In genomic region chr9:37486616-37487544, GRCh38 we compare ENCODE assay signal across 8 cellular contexts. TPM values are rescaled to one million over a fixed set of nuclear protein-coding genes. Genes with fewer than 3 reads are reported as not detected.
DNase-seq lines count a peak whose midpoint lies in the region; ATAC-seq and TF ChIP-seq lines count a peak whose summit lies in the region.

No MANE protein-coding gene starts in this region.

- H3K4me3 ChIP-seq in SJCRH30 (peak overlapping the region; percentile 76), endocrine pancreas (ENCODE audit: control insufficient read depth, insufficient read depth, low read length) (peak overlapping the region; percentile 49), mononuclear cell (ENCODE audit: low read length) (peak overlapping the region; percentile 66), vagina (peak overlapping the region; percentile 67 to 79)

- no peak for ATAC-seq in GM18520 (IDR thresholded peaks at IDR 0.05; ENCODE audit: unreplicated experiment)

- TF ChIP-seq POLR2A in vagina (IDR thresholded peaks at IDR 0.05) = no peak

- peak overlapping the region; percentile 82 for H3K9ac ChIP-seq in endocrine pancreas (ENCODE audit: control insufficient read depth, insufficient read depth, low read length)

- H3K27ac ChIP-seq in SJCRH30 (peak overlapping the region; percentile 50), vagina (peak overlapping the region; percentile 84)

- TF ChIP-seq CTCF in vagina (IDR thresholded peaks at IDR 0.05) = no peak

- intact Hi-C loops in vagina (cut with DNase I) = no loop called here

- H3K9me3 ChIP-seq in SJCRH30 (replicated peaks) = no peaks in the 10 kb centered on the region
- H3K9me3 ChIP-seq in endocrine pancreas (ENCODE audit: control insufficient read depth, low read length) = no peaks in the 10 kb centered on the region
- no peaks in the 10 kb centered on the region for H3K9me3 ChIP-seq in mononuclear cell (ENCODE audit: low read depth, low read length)
- no peaks in the 10 kb centered on the region for H3K9me3 ChIP-seq in vagina

- no peaks in the 10 kb centered on the region for H3K27me3 ChIP-seq in SJCRH30
- H3K27me3 ChIP-seq in endocrine pancreas (ENCODE audit: control insufficient read depth, insufficient read depth, low read length) = no peaks in the 10 kb centered on the region
- H3K27me3 ChIP-seq in mononuclear cell (ENCODE audit: insufficient read depth, low read length) = peaks cover under 1% of the 10 kb centered on the region
- no peaks in the 10 kb centered on the region for H3K27me3 ChIP-seq in vagina

- H3K36me3 ChIP-seq in SJCRH30 (peaks cover 14% of the 10 kb centered on the region), endocrine pancreas (ENCODE audit: control insufficient read depth, insufficient read depth, low read length) (no peaks in the 10 kb centered on the region), vagina (peaks cover 0 to 31% of the 10 kb centered on the region in 2 donors)

- H3K4me1 ChIP-seq in SJCRH30 (peaks cover 10% of the 10 kb centered on the region), endocrine pancreas (ENCODE audit: control insufficient read depth, insufficient read depth, low read length) (no peaks in the 10 kb centered on the region), mononuclear cell (ENCODE audit: insufficient read depth, low read length) (peaks cover 22% of the 10 kb centered on the region), vagina (peaks cover 26% of the 10 kb centered on the region)

- DNase-seq in NCI-H748 (lab: John Stamatoyannopoulos, UW; ENCODE audit: unreplicated experiment) (peak; percentile 35), NCI-H748 treated with DMSO at 0.1 percent for 48 hours (lab: John Stamatoyannopoulos, UW) (no peak), SJCRH30 (peak; percentile 29 to 48), vagina (ENCODE audit: extremely low spot score in 2 of 2) (peak in 1 of 2 donors; percentile 92), middle frontal gyrus (ENCODE audit: extremely low spot score, low spot score) (no peak)

RNA-seq across cellular contexts. Expression of gene POLR1E, which starts 1.1 kb away (rescaled TPM):
- 40.6 and 41.9 TPM in 2 replicates for total RNA-seq in SJCRH30 (2014; rRNA removed; shearing (Covaris generic))
- total RNA-seq in mononuclear cell = 28.9 TPM
- total RNA-seq in vagina = 12.3 TPM

RNA-seq across cellular contexts. Expression of gene ZBTB5, which starts 21.6 kb away (rescaled TPM):
- 25.5 and 26.1 TPM in 2 replicates for total RNA-seq in SJCRH30 (2014; rRNA removed; shearing (Covaris generic))
- 37.8 TPM for total RNA-seq in mononuclear cell
- 17.9 TPM for total RNA-seq in vagina

Comparison
In these comparisons a context has a peak if more than half of its experiments do, and no peak if none do; other contexts are left out.
1. DNase-seq: peak in NCI-H748 (single experiment) and SJCRH30 (2 of 2); none in NCI-H748 treated with DMSO at 0.1 percent for 48 hours (single experiment) and middle frontal gyrus (single experiment).
2. Peak in every context shown above with its lines, with median percentiles within 50 percentile points of each other: H3K4me3 ChIP-seq.